ENCODE assay signal across 9 cellular contexts in genomic region chr6:56683882-56684281, GRCh38. TPM values are rescaled to one million over a fixed set of nuclear protein-coding genes. Genes with fewer than 3 reads are reported as not detected.
DNase-seq lines count a peak whose midpoint lies in the region; ATAC-seq and TF ChIP-seq lines count a peak whose summit lies in the region.
"Had no signal": no experiment of that assay in that cellular context is flagged by ENCODE, and none has a peak within 500 bp of the region (broad histone marks: within the 10 kb centered on the region; RNA-seq: fewer than 3 reads in every experiment).

No MANE protein-coding gene starts in this region.

- POLR2A ChIA-PET in CD8-positive, alpha-beta memory T cell (lab: Charles Lee): no interaction called here

- H3K9me3 Mint-ChIP-seq in CD8-positive, alpha-beta memory T cell: peaks cover 0 to 9% (median 0%) of the 10 kb centered on the region in 5 donors
- H3K9me3 Mint-ChIP-seq: activated naive CD8-positive, alpha-beta T cell treated with anti-CD3 and anti-CD28 coated beads, Interleukin-2, amount 10 ng/mL, durations not matched to agents 7 days and 5 days had no signal

- H3K27me3 ChIP-seq in right lobe of liver: no peaks in the 10 kb centered on the region
- H3K27me3 ChIP-seq in CD8-positive, alpha-beta memory T cell (ENCODE audit: insufficient read depth, low read length, poor library complexity, severe bottlenecking): no peaks in the 10 kb centered on the region

- in situ Hi-C loops in ACHN (cut with HindIII; ENCODE audit: low pct_ligation_motif_present, low pct_unique_long_range_greater_than_20kb, low sequenced_read_pairs): no loop called here

- no peaks in the 10 kb centered on the region for H3K9me3 ChIP-seq in right lobe of liver
- H3K9me3 ChIP-seq in CD8-positive, alpha-beta memory T cell (ENCODE audit: low read length): no peaks in the 10 kb centered on the region

- TF ChIP-seq POLR2A in right lobe of liver (IDR thresholded peaks at IDR 0.05): peak; percentile 58

- H3K36me3 Mint-ChIP-seq in CD8-positive, alpha-beta memory T cell: no peaks in the 10 kb centered on the region
- H3K36me3 Mint-ChIP-seq: activated naive CD8-positive, alpha-beta T cell treated with anti-CD3 and anti-CD28 coated beads, Interleukin-2, amount 10 ng/mL, durations not matched to agents 7 days and 5 days had no signal

- H3K27ac Mint-ChIP-seq in CD8-positive, alpha-beta memory T cell: no peak overlapping the region
- H3K27ac Mint-ChIP-seq: activated naive CD8-positive, alpha-beta T cell treated with anti-CD3 and anti-CD28 coated beads, Interleukin-2, amount 10 ng/mL, durations not matched to agents 7 days and 5 days had no signal

- intact Hi-C loops in right lobe of liver (cut with DNase I): no loop called here

- H3K4me3 Mint-ChIP-seq in CD8-positive, alpha-beta memory T cell: no peak overlapping the region
- H3K4me3 Mint-ChIP-seq: activated naive CD8-positive, alpha-beta T cell treated with anti-CD3 and anti-CD28 coated beads, Interleukin-2, amount 10 ng/mL, durations not matched to agents 7 days and 5 days had no signal

- peak; percentile 29 for DNase-seq in ACHN
- peak; percentile 88 for DNase-seq in M059J (ENCODE audit: low read depth)
- peak; percentile 94 for DNase-seq in dedifferentiated amniotic fluid mesenchymal stem cell (ENCODE audit: extremely low spot score)
- DNase-seq in right lobe of liver: peak in 1 of 3 donors; percentile 66
- no peak for DNase-seq in CD8-positive, alpha-beta memory T cell
- DNase-seq in NCI-H524 treated with DMSO at 0.1 percent for 48 hours (lab: John Stamatoyannopoulos, UW): no peak
- DNase-seq: activated naive CD8-positive, alpha-beta T cell treated with anti-CD3 and anti-CD28 coated beads, Interleukin-2, amount 10 ng/mL, durations not matched to agents 7 days and 5 days had no signal

- 5% methylated on average over 1 of the region's 1 CpG for WGBS in right lobe of liver (ENCODE audit: insufficient coverage, low coverage, low lambda C conversion rate, missing lambda C conversion rate)

- no peak overlapping the region for H3K4me3 ChIP-seq in right lobe of liver
- H3K4me3 ChIP-seq in CD8-positive, alpha-beta memory T cell (ENCODE audit: low read length): no peak overlapping the region

- CTCF ChIA-PET in CD8-positive, alpha-beta memory T cell (lab: Charles Lee): no interaction called here

- H3K27ac ChIP-seq in right lobe of liver: peak overlapping the region; percentile 88 to 92 (median 91)
- H3K27ac ChIP-seq in CD8-positive, alpha-beta memory T cell (ENCODE audit: low read depth, low read length): no peak overlapping the region

- no peak for TF ChIP-seq CTCF in right lobe of liver (IDR thresholded peaks at IDR 0.05)

- H3K27me3 Mint-ChIP-seq in CD8-positive, alpha-beta memory T cell: no peaks in the 10 kb centered on the region

- H3K36me3 ChIP-seq in right lobe of liver: no peaks in the 10 kb centered on the region
- H3K36me3 ChIP-seq in CD8-positive, alpha-beta memory T cell (ENCODE audit: insufficient read depth, low read length): no peaks in the 10 kb centered on the region

- peaks cover 0 to 53% (median 8%) of the 10 kb centered on the region in 4 donors for H3K4me1 ChIP-seq in right lobe of liver
- H3K4me1 ChIP-seq in CD8-positive, alpha-beta memory T cell (ENCODE audit: insufficient read depth, low read length): no peaks in the 10 kb centered on the region

- H3K4me1 Mint-ChIP-seq in CD8-positive, alpha-beta memory T cell: no peaks in the 10 kb centered on the region
- H3K4me1 Mint-ChIP-seq: activated naive CD8-positive, alpha-beta T cell treated with anti-CD3 and anti-CD28 coated beads, Interleukin-2, amount 10 ng/mL, durations not matched to agents 7 days and 5 days had no signal

- ATAC-seq in right lobe of liver: peak; percentile 82 to 95 (median 90)
- no peak for ATAC-seq in HG03432 (IDR thresholded peaks at IDR 0.05; ENCODE audit: unreplicated experiment)
- no peak for ATAC-seq in HG03175 (IDR thresholded peaks at IDR 0.05; ENCODE audit: unreplicated experiment)

RNA-seq across cellular contexts. Expression of gene DST, which starts 41.2 kb away (rescaled TPM):
- 136 and 179 TPM in 2 replicates for total RNA-seq in M059J (2014; rRNA removed; shearing (Covaris generic))
- total RNA-seq in right lobe of liver: 100 to 1,000 TPM in 5 of 6 experiments, 10 to 100 TPM in 1; 92.1 to 207 (median 156) TPM
- total RNA-seq in CD8-positive, alpha-beta memory T cell: 1 to 10 TPM; 1.7 to 1.9 TPM
- polyA plus RNA-seq in CD8-positive, alpha-beta memory T cell: 0.95 TPM

Comparison
In these comparisons a context has a peak if more than half of its experiments do, and no peak if none do; other contexts are left out.
1. DNase-seq: peak in ACHN (single experiment), M059J (single experiment) and dedifferentiated amniotic fluid mesenchymal stem cell (single experiment); none in CD8-positive, alpha-beta memory T cell (0 of 5) and NCI-H524 treated with DMSO at 0.1 percent for 48 hours (single experiment).
2. ATAC-seq: peak in right lobe of liver (4 of 4); none in HG03432 (single experiment) and HG03175 (single experiment).
3. RNA of gene DST, which starts 41.2 kb away (total RNA-seq): 136 to 179 TPM in M059J and 92.1 to 207 TPM in right lobe of liver; 1.7 to 1.9 TPM in CD8-positive, alpha-beta memory T cell; every median in the first group is over 10 times any median in the second.